In genomic region chr16:27638833-27639587, GRCh38 we compare ENCODE assay signal across 15 cellular contexts.
DNase-seq lines count a peak whose midpoint lies in the region; ATAC-seq and TF ChIP-seq lines count a peak whose summit lies in the region.
"Had no signal": no experiment of that assay in that cellular context is flagged by ENCODE, and none has a peak within 500 bp of the region (broad histone marks: within the 10 kb centered on the region; RNA-seq: fewer than 3 reads in every experiment).

No MANE protein-coding gene starts in this region.

- TF ChIP-seq CTCF in epithelial cell of esophagus (IDR thresholded peaks at IDR 0.05; ENCODE audit: insufficient read depth, low read depth, low read length, missing control alignments), result no peak
- TF ChIP-seq CTCF in nephron (IDR thresholded peaks at IDR 0.05; ENCODE audit: unreplicated experiment in 3 of 3), result no peak
- no peak for TF ChIP-seq CTCF in glutamatergic neuron (IDR thresholded peaks at IDR 0.05; ENCODE audit: partially characterized antibody, unreplicated experiment)
- no peak for TF ChIP-seq CTCF in upper lobe of right lung (IDR thresholded peaks at IDR 0.05)

- no peaks in the 10 kb centered on the region for H3K27me3 ChIP-seq in upper lobe of right lung
- H3K27me3 ChIP-seq: BLaER1 treated with 17β-estradiol and CSF1 and Interleukin-3, amounts not matched to agents 10 nM and 100 nM had no signal

- no peak for ATAC-seq in GM21619 (IDR thresholded peaks at IDR 0.05; ENCODE audit: unreplicated experiment)
- ATAC-seq in upper lobe of right lung, result no peak

- no peak overlapping the region for H3K27ac ChIP-seq in upper lobe of right lung
- H3K27ac ChIP-seq: 22Rv1; BLaER1 treated with 17β-estradiol and CSF1 and Interleukin-3, amounts not matched to agents 10 nM and 100 nM; PC-9 had no signal

- H3K27ac Mint-ChIP-seq in nephron (peak overlapping the region; percentile 61 to 91 (median 66)), glutamatergic neuron (ENCODE audit: unreplicated experiment) (no peak overlapping the region)
- H3K27ac Mint-ChIP-seq: IgD-negative memory B cell had no signal

- H3K4me3 Mint-ChIP-seq in nephron (no peak overlapping the region), glutamatergic neuron (ENCODE audit: unreplicated experiment) (no peak overlapping the region)
- H3K4me3 Mint-ChIP-seq: IgD-negative memory B cell had no signal

- H3K36me3 Mint-ChIP-seq in nephron (ENCODE audit: low read depth) (no peaks in the 10 kb centered on the region), glutamatergic neuron (ENCODE audit: unreplicated experiment) (no peaks in the 10 kb centered on the region)

- H3K4me1 ChIP-seq in upper lobe of right lung, result no peaks in the 10 kb centered on the region

- no peaks in the 10 kb centered on the region for H3K9me3 Mint-ChIP-seq in nephron
- peaks cover 1% of the 10 kb centered on the region for H3K9me3 Mint-ChIP-seq in glutamatergic neuron (ENCODE audit: unreplicated experiment)

- peaks cover 5% of the 10 kb centered on the region for H3K36me3 ChIP-seq in upper lobe of right lung

- H3K9me3 ChIP-seq in upper lobe of right lung, result no peaks in the 10 kb centered on the region

- peaks cover 25% of the 10 kb centered on the region for H3K4me1 Mint-ChIP-seq in nephron
- H3K4me1 Mint-ChIP-seq in glutamatergic neuron (ENCODE audit: low read depth, unreplicated experiment), result peaks cover 17% of the 10 kb centered on the region

- intact Hi-C loops in upper lobe of right lung (cut with DNase I), result no loop called here

- H3K27me3 Mint-ChIP-seq in nephron (ENCODE audit: low read depth) (no peaks in the 10 kb centered on the region), glutamatergic neuron (ENCODE audit: unreplicated experiment) (no peaks in the 10 kb centered on the region)
- H3K27me3 Mint-ChIP-seq: IgD-negative memory B cell had no signal

- H3K4me3 ChIP-seq in epithelial cell of esophagus (ENCODE audit: low read length) (no peak overlapping the region), upper lobe of right lung (no peak overlapping the region)
- H3K4me3 ChIP-seq: BLaER1 treated with 17β-estradiol and CSF1 and Interleukin-3, amounts not matched to agents 10 nM and 100 nM; PC-9 had no signal

- peak; percentile 74 for DNase-seq in NCI-H82 (lab: John Stamatoyannopoulos, UW)
- no peak for DNase-seq in NCI-H82 treated with DMSO at 0.1 percent for 48 hours (lab: John Stamatoyannopoulos, UW; ENCODE audit: unreplicated experiment)
- peak; percentile 92 for DNase-seq in epithelial cell of esophagus (ENCODE audit: low read depth)
- DNase-seq in ureter (ENCODE audit: low spot score), result peak; percentile 50
- no peak for DNase-seq in glutamatergic neuron
- DNase-seq in upper lobe of right lung, result no peak
- DNase-seq: NCI-H1436 treated with DMSO at 0.1 percent for 48 hours, NCI-H345, NCI-H526 treated with DMSO at 0.1 percent for 48 hours had no signal

Comparison
In these comparisons a context has a peak if more than half of its experiments do, and no peak if none do; other contexts are left out.
1. DNase-seq: peak in NCI-H82 (single experiment), epithelial cell of esophagus (single experiment) and ureter (single experiment); none in NCI-H82 treated with DMSO at 0.1 percent for 48 hours (single experiment), glutamatergic neuron (single experiment) and upper lobe of right lung (single experiment).